In genomic region chr19:14659886-14660489, GRCh38 we compare ENCODE assay signal across 34 cellular contexts. TPM values are rescaled to one million over a fixed set of nuclear protein-coding genes. Genes with fewer than 3 reads are reported as not detected.
"Had no signal": no experiment of that assay in that cellular context is flagged by ENCODE, and none has a peak within 500 bp of the region (broad histone marks: within the 10 kb centered on the region; RNA-seq: fewer than 3 reads in every experiment).

No MANE protein-coding gene starts in this region.

- ATAC-seq: naive thymus-derived CD8-positive, alpha-beta T cell; natural killer cell treated with Interleukin-12 subunit alpha and Interleukin-12 subunit beta and Interleukin-15 and Interleukin-18, amount 100 ng/mL, for 72 hours; psoas muscle; right cardiac atrium; sciatic nerve; stimulated activated memory B cell treated with anti-CD40 and anti-IgM and Interleukin-4, amounts not matched to agents 10 μg/mL and 1 μg/mL and 100 μg/mL, for 72 hours; stimulated activated naive CD8-positive, alpha-beta T cell treated with anti-CD3 and anti-CD28 coated beads, Interleukin-15, amount 100 ng/mL, for 72 hours; stimulated activated naive CD8-positive, alpha-beta T cell treated with anti-CD3 and anti-CD28 coated beads, Interleukin-15, Interleukin-2, amounts not matched to agents 100 U/mL and 50 U/mL, for 24 hours; upper lobe of right lung had no signal

- H3K27me3 ChIP-seq: ovary, spleen, suprapubic skin, testis, transverse colon, upper lobe of right lung, uterus had no signal

- DNase-seq: naive thymus-derived CD8-positive, alpha-beta T cell; nephron progenitor cell; occipital lobe; ovary; posterior cingulate gyrus; psoas muscle; right cardiac atrium; spleen; stimulated activated CD4-positive, alpha-beta T cell treated with anti-CD3 and anti-CD28 coated beads, Interleukin-12 subunit alpha, Interleukin-12 subunit beta, amount 100 ng/mL, for 4 hours; stimulated activated CD4-positive, alpha-beta T cell treated with anti-CD3 and anti-CD28 coated beads, Interleukin-1b, Interleukin-23, amount 100 ng/mL, for 48 hours; stimulated activated CD4-positive, alpha-beta T cell treated with anti-CD3 and anti-CD28 coated beads, Interleukin-4, amount 100 ng/mL, for 1 hour; stimulated activated CD4-positive, alpha-beta T cell treated with anti-CD3 and anti-CD28 coated beads, Interleukin-4, amount 100 ng/mL, for 4 hours; stimulated activated CD8-positive, alpha-beta memory T cell treated with anti-CD3 and anti-CD28 coated beads, Interleukin-4, amount 100 ng/mL, for 48 hours; stimulated activated naive CD4-positive, alpha-beta T cell; stimulated activated naive CD8-positive, alpha-beta T cell treated with anti-CD3 and anti-CD28 coated beads, Interleukin-15, amount 100 ng/mL, for 72 hours; stimulated activated naive CD8-positive, alpha-beta T cell treated with anti-CD3 and anti-CD28 coated beads, Interleukin-15, Interleukin-2, amounts not matched to agents 100 U/mL and 50 U/mL, for 24 hours; substantia nigra; testis; tibial artery; transverse colon; upper lobe of right lung; uterus had no signal

- H3K4me3 ChIP-seq: ovary, psoas muscle, skin epidermis, smooth muscle cell, spleen, suprapubic skin, testis, tibial artery, transverse colon, upper lobe of right lung, uterus had no signal

- H3K9ac ChIP-seq: parathyroid adenoma had no signal

- H2AFZ ChIP-seq: parathyroid adenoma had no signal

- H3K4me2 ChIP-seq: smooth muscle cell had no signal

- H3K27ac ChIP-seq: ovary, parathyroid adenoma, psoas muscle, skin epidermis, spleen, suprapubic skin, testis, tibial artery, transverse colon, upper lobe of right lung, uterus had no signal

- H3K4me1 ChIP-seq: parathyroid adenoma, psoas muscle, suprapubic skin, testis, tibial artery, transverse colon, upper lobe of right lung, uterus had no signal

- H3K79me2 ChIP-seq: parathyroid adenoma had no signal

- H3K9me3 ChIP-seq: ovary, psoas muscle, spleen, suprapubic skin, testis, tibial artery, transverse colon, upper lobe of right lung, uterus had no signal

- H3K36me3 ChIP-seq: ovary, suprapubic skin, tibial artery, transverse colon, upper lobe of right lung, uterus had no signal

RNA-seq across cellular contexts. Expression of gene ADGRE3, which starts 14.7 kb away (rescaled TPM):
- total RNA-seq: naive thymus-derived CD8-positive, alpha-beta T cell; neural crest cell; occipital lobe; osteoblast; progenitor cell of endocrine pancreas; renal cortical epithelial cell; right cardiac atrium; smooth muscle cell; suprapubic skin; transverse colon had no signal
- polyA plus RNA-seq: naive thymus-derived CD8-positive, alpha-beta T cell; psoas muscle; right cardiac atrium; smooth muscle cell; urinary bladder had no signal
